8 cellular contexts compared by ENCODE assay signal in the genomic region with DNA sequence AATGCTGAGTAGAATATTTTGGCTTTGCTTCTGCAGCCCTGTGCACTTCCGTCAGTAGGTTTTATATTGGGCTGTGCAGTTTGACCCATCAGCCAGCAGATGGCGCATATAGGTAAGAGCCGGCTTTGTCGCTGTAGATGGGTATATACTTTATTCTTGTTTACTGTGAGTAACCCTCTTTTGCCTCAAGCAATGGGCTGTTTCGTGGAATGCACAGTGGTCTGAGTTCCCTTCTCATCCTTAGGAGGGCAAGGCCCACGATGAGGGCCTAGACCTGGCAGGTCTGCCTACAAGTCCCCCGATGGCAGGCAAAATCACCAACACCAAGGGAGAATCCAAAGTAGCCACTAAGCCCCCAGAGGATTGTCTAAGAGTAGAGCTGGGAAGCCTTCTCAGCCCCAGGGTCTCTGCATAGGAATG.
A peak's percentile ranks its signal among the peaks of the same experiment; 100 is the strongest.
DNase-seq lines count a peak whose midpoint lies in the region; ATAC-seq and TF ChIP-seq lines count a peak whose summit lies in the region.

No MANE protein-coding gene starts in this region.

- H3K4me3 Mint-ChIP-seq in mesothelial cell of epicardium = no peak overlapping the region

- peaks cover 3% of the 10 kb centered on the region for H3K27me3 Mint-ChIP-seq in mesothelial cell of epicardium (ENCODE audit: low read depth)

- no peak overlapping the region for H3K27ac Mint-ChIP-seq in mesothelial cell of epicardium

- H3K27ac ChIP-seq in C4-2B = no peak overlapping the region

- DNase-seq in MG63 (peak; percentile 28), RKO (ENCODE audit: low spot score) (peak; percentile 88), dermis blood vessel endothelial cell (peak; percentile 71), mesothelial cell of epicardium (ENCODE audit: low spot score in 2 of 2, unreplicated experiment in 2 of 2) (peak in 1 of 2 experiments; percentile 45), HuH-7.5 (ENCODE audit: low spot score) (no peak)

- no peaks in the 10 kb centered on the region for H3K36me3 Mint-ChIP-seq in mesothelial cell of epicardium

- TF ChIP-seq CTCF in C4-2B (conservative IDR thresholded peaks at IDR 0.05) = peak; percentile 98
- TF ChIP-seq CTCF in mesothelial cell of epicardium (IDR thresholded peaks at IDR 0.05; ENCODE audit: unreplicated experiment) = peak; percentile 81

- H3K4me3 ChIP-seq in MG63 = no peak overlapping the region

- H3K36me3 ChIP-seq in MG63 = no peaks in the 10 kb centered on the region

- H3K4me1 Mint-ChIP-seq in mesothelial cell of epicardium = peaks cover 3% of the 10 kb centered on the region

- no peaks in the 10 kb centered on the region for H3K9me3 ChIP-seq in MG63

- H3K27me3 ChIP-seq in MG63 = no peaks in the 10 kb centered on the region

- ATAC-seq in GM18499 (IDR thresholded peaks at IDR 0.05; ENCODE audit: insufficient read depth, unreplicated experiment) (peak; percentile 97), HG02623 (IDR thresholded peaks at IDR 0.05; ENCODE audit: unreplicated experiment) (peak; percentile 98)

- no peaks in the 10 kb centered on the region for H3K9me3 Mint-ChIP-seq in mesothelial cell of epicardium
